ENCODE assay signal across 8 cellular contexts in the genomic region with DNA sequence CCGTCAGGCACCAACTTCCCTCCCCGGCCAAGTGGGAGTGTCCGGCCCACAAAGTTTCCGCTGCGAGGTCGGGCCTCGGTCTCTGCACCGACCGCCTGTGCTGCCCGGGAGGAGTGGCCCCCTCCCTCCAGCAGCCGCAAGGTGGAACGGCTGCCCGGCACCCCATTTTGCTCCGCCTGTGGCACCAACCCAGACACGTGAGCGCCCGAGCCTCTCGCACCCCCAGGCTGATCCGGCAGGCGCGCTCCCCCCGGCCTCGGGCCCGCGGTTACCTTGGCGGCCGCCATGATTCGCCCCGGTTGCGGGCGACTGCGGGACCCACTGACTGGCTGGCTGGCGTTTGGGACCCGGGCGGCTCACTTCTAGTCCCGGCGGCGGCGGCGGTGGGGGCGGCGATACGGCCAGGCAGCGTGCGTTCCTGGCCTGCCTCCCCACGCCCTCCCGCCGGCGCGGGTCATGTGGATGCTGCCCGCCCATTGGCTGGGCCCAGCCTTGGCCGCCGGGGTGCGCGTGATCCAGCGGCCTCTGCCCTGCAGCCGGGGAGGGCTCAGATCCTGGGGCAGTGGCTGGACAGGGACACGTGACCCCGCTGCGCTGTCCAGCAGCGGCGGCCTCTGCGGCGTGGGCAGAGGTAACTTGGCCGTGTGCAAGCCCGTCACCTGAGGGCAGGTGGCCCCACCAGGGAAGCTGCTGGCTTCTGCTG. TPM values are rescaled to one million over a fixed set of nuclear protein-coding genes. Genes with fewer than 3 reads are reported as not detected.
A peak's percentile ranks its signal among the peaks of the same experiment; 100 is the strongest.
DNase-seq lines count a peak whose midpoint lies in the region; TF ChIP-seq lines count a peak whose summit lies in the region.

A gene with protein sequence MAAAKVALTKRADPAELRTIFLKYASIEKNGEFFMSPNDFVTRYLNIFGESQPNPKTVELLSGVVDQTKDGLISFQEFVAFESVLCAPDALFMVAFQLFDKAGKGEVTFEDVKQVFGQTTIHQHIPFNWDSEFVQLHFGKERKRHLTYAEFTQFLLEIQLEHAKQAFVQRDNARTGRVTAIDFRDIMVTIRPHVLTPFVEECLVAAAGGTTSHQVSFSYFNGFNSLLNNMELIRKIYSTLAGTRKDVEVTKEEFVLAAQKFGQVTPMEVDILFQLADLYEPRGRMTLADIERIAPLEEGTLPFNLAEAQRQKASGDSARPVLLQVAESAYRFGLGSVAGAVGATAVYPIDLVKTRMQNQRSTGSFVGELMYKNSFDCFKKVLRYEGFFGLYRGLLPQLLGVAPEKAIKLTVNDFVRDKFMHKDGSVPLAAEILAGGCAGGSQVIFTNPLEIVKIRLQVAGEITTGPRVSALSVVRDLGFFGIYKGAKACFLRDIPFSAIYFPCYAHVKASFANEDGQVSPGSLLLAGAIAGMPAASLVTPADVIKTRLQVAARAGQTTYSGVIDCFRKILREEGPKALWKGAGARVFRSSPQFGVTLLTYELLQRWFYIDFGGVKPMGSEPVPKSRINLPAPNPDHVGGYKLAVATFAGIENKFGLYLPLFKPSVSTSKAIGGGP (minus strand): TSS at position 429 of the 703 bp plus-strand sequence. CDS start 142 bp downstream, at position 287.

- peak within 1 kb of the TSS; percentile 88 to 89 for H3K9ac ChIP-seq in mucosa of rectum (ENCODE audit: low read depth in 1 of 2, low read length in 2 of 2)

- in situ Hi-C loops in Caki2 (cut with HindIII; ENCODE audit: low pct_unique_long_range_greater_than_20kb, low sequenced_read_pairs) = no loop called here

- peak within 1 kb of the TSS; percentile 65 for H3K4me2 ChIP-seq in OCI-LY7 (ENCODE audit: low read length)

- H3K9me2 ChIP-seq in OCI-LY7 (ENCODE audit: insufficient read depth, low read length) = no peaks in the 10 kb centered on the region

- BruUV-seq in OCI-LY7 (replicated peaks; lab: Mats Ljungman, UMichigan) = no TSS peak

- peak within 1 kb of the TSS; percentile 93 for H2AFZ ChIP-seq in OCI-LY7 (ENCODE audit: low read length)

- no peaks in the 10 kb centered on the region for H3K9me3 ChIP-seq in OCI-LY7 (ENCODE audit: low read length)
- no peaks in the 10 kb centered on the region for H3K9me3 ChIP-seq in mucosa of rectum (ENCODE audit: control insufficient read depth in 2 of 2, low read length in 2 of 2)

- H4K20me1 ChIP-seq in OCI-LY7 (ENCODE audit: insufficient read depth, low read length) = no peaks in the 10 kb centered on the region

- no peaks in the 10 kb centered on the region for H3K27me3 ChIP-seq in mucosa of rectum (ENCODE audit: control insufficient read depth in 2 of 2, insufficient read depth in 2 of 2, low read length in 2 of 2)

- no peak for TF ChIP-seq CTCF in GM20000 (IDR thresholded peaks at IDR 0.05; ENCODE audit: extremely low read depth, missing control alignments)
- no peak for TF ChIP-seq CTCF in OCI-LY7 (conservative IDR thresholded peaks at IDR 0.05; ENCODE audit: low read length)
- TF ChIP-seq CTCF in epithelial cell of proximal tubule (conservative IDR thresholded peaks at IDR 0.05; ENCODE audit: low read depth, low read length) = no peak

- POLR2A ChIA-PET in OCI-LY7 (lab: Charles Lee) = no interaction called here

- DNase-seq in Caki2 (ENCODE audit: low read depth) = peak; percentile 92
- peak; percentile 94 for DNase-seq in GM20000 (ENCODE audit: low spot score)
- peak; percentile 93 for DNase-seq in HT-29 (ENCODE audit: low spot score)
- no peak for DNase-seq in OCI-LY7 (ENCODE audit: low spot score)
- peak; percentile 35 for DNase-seq in activated T-cell treated with anti-CD3 and anti-CD28 coated beads for 4 hours
- DNase-seq in epithelial cell of proximal tubule (ENCODE audit: low read depth) = no peak
- DNase-seq in stimulated activated CD8-positive, alpha-beta memory T cell treated with anti-CD3 and anti-CD28 coated beads, Interleukin-7, amount 100 ng/mL, for 24 hours (ENCODE audit: low read depth) = peak; percentile 26

- H3K4me1 ChIP-seq in OCI-LY7 (ENCODE audit: insufficient read depth, low read length, poor library complexity, severe bottlenecking) (no peaks in the 10 kb centered on the region), mucosa of rectum (ENCODE audit: control insufficient read depth in 2 of 2, insufficient read depth in 2 of 2, low read length in 2 of 2) (peaks cover 5 to 16% of the 10 kb centered on the region in 2 donors)

- H3K27ac ChIP-seq in OCI-LY7 (ENCODE audit: low read depth, low read length, poor library complexity, severe bottlenecking) = no peak within 1 kb of the TSS
- peak within 1 kb of the TSS; percentile 98 to 99 for H3K27ac ChIP-seq in mucosa of rectum (ENCODE audit: low read depth in 2 of 2, low read length in 2 of 2)

- H3K36me3 ChIP-seq in OCI-LY7 (ENCODE audit: insufficient read depth, low read length) (no peaks in the 10 kb centered on the region), mucosa of rectum (ENCODE audit: control insufficient read depth in 2 of 2, insufficient read depth in 2 of 2, low read length in 2 of 2) (no peaks in the 10 kb centered on the region)

- H3K4me3 ChIP-seq in OCI-LY7 (ENCODE audit: low read depth, low read length, poor library complexity, severe bottlenecking) (peak within 1 kb of the TSS; percentile 54), epithelial cell of proximal tubule (ENCODE audit: low read depth, low read length) (peak within 1 kb of the TSS; percentile 92), mucosa of rectum (ENCODE audit: low read length in 2 of 2) (peak within 1 kb of the TSS; percentile 69 to 93)

- CTCF ChIA-PET in OCI-LY7 (lab: Charles Lee; ENCODE audit: unreplicated experiment) = no interaction called here

- H3K79me2 ChIP-seq in OCI-LY7 (ENCODE audit: insufficient read depth, low read depth, low read length) = no peaks in the 10 kb centered on the region

- intact Hi-C loops in OCI-LY7 (cut with micrococcal nuclease; ENCODE audit: unreplicated experiment) = no loop called here

RNA-seq across cellular contexts. Expression of the gene that starts here (rescaled TPM):
- 30.7 and 45.0 TPM in 2 replicates for total RNA-seq in Caki2 (2014; rRNA removed; shearing (Covaris generic); ENCODE audit: low replicate concordance)
- 28.2 and 34.1 TPM in 2 replicates for total RNA-seq in HT-29 (2014; rRNA removed; shearing (Covaris generic))
- total RNA-seq in OCI-LY7 (2014; rRNA removed; shearing (Covaris generic)) = not detected in 2 replicates
- 0.63 and 0.66 TPM in 2 replicates for total RNA-seq in OCI-LY7 (2022)
- total RNA-seq in epithelial cell of proximal tubule = 45.4 and 51.3 TPM in 2 replicates

Comparison
In these comparisons a context has a peak if more than half of its experiments do, and no peak if none do; other contexts are left out.
1. RNA of the gene that starts here (total RNA-seq): 45.4 to 51.3 TPM in epithelial cell of proximal tubule, 30.7 to 45.0 TPM in Caki2 and 28.2 to 34.1 TPM in HT-29; 0.63 to 0.66 TPM in OCI-LY7; every median in the first group is over 10 times any median in the second.
2. DNase-seq: peak in Caki2 (single experiment), GM20000 (single experiment), HT-29 (single experiment), activated T-cell treated with anti-CD3 and anti-CD28 coated beads for 4 hours (single experiment) and stimulated activated CD8-positive, alpha-beta memory T cell treated with anti-CD3 and anti-CD28 coated beads, Interleukin-7, amount 100 ng/mL, for 24 hours (single experiment); none in OCI-LY7 (single experiment) and epithelial cell of proximal tubule (single experiment).
3. Peak in every context shown above with its lines, with median percentiles within 50 percentile points of each other: H3K4me3 ChIP-seq.